In the genomic region with DNA sequence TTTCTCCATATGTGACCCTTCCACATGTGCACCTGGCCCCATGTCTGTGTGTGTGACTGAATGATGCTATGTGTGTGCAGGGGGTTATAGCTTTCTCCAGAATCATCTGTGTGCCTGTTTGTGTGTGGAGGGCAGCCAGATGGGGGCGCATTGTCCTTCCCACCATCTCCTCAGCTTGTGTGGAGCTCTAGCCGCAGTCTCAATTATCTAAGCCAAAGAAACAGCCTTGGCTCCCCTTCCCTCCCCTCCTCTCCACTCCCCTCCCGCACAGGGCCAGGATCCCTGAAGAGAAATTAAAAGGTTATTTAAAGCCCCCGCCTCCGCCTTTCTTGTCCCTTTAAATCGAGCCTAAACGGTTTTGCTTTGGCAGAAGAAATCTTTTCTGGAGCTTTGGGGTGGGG, we compare ENCODE assay signal across 13 cellular contexts. TPM values are rescaled to one million over a fixed set of nuclear protein-coding genes. Genes with fewer than 3 reads are reported as not detected.
DNase-seq lines count a peak whose midpoint lies in the region; ATAC-seq and TF ChIP-seq lines count a peak whose summit lies in the region.
"Had no signal": no experiment of that assay in that cellular context is flagged by ENCODE, and none has a peak within 500 bp of the region (broad histone marks: within the 10 kb centered on the region; RNA-seq: fewer than 3 reads in every experiment).

No MANE protein-coding gene starts in this region.

- peaks cover 94% of the 10 kb centered on the region for H3K27me3 ChIP-seq in brain microvascular endothelial cell (replicated peaks)

- in situ Hi-C loops in brain microvascular endothelial cell (cut with HindIII; ENCODE audit: low pct_ligation_motif_present, low sequenced_read_pairs): no loop called here

- TF ChIP-seq CTCF in brain microvascular endothelial cell (IDR thresholded peaks at IDR 0.05; ENCODE audit: low read depth, low read length, missing control alignments): peak; percentile 64
- peak; percentile 39 for TF ChIP-seq CTCF in progenitor cell of endocrine pancreas (IDR thresholded peaks at IDR 0.05; ENCODE audit: unreplicated experiment)

- no peaks in the 10 kb centered on the region for H3K9me3 Mint-ChIP-seq in progenitor cell of endocrine pancreas (ENCODE audit: low read depth)

- no peak overlapping the region for H3K27ac Mint-ChIP-seq in progenitor cell of endocrine pancreas

- ATAC-seq in HG02885 (IDR thresholded peaks at IDR 0.05; ENCODE audit: poor library complexity, unreplicated experiment) (no peak), GM19023 (IDR thresholded peaks at IDR 0.05; ENCODE audit: unreplicated experiment) (no peak)

- H3K4me3 Mint-ChIP-seq in progenitor cell of endocrine pancreas (ENCODE audit: low read depth): no peak overlapping the region

- H3K36me3 ChIP-seq in brain microvascular endothelial cell (replicated peaks): no peaks in the 10 kb centered on the region
- H3K36me3 ChIP-seq: BLaER1 treated with 17β-estradiol and CSF1 and Interleukin-3, amounts not matched to agents 10 nM and 100 nM had no signal

- peaks cover 90% of the 10 kb centered on the region for H3K27me3 Mint-ChIP-seq in progenitor cell of endocrine pancreas

- DNase-seq in activated CD4-positive, alpha-beta T cell treated with anti-CD3 and anti-CD28 coated beads for 48 hours: peak; percentile 38
- DNase-seq in activated CD4-positive, alpha-beta T cell treated with anti-CD3 and anti-CD28 coated beads for 1 hour: no peak
- peak; percentile 30 for DNase-seq in NCI-H1694 (lab: John Stamatoyannopoulos, UW)
- no peak for DNase-seq in brain microvascular endothelial cell
- no peak for DNase-seq in progenitor cell of endocrine pancreas (ENCODE audit: low spot score, unreplicated experiment)
- DNase-seq in NCI-H2081 treated with DMSO at 0.1 percent for 48 hours (lab: John Stamatoyannopoulos, UW): no peak
- DNase-seq: amygdala had no signal

- H3K4me1 Mint-ChIP-seq in progenitor cell of endocrine pancreas (ENCODE audit: low read depth): peaks cover 17% of the 10 kb centered on the region

- no peak overlapping the region for H3K27ac ChIP-seq in brain microvascular endothelial cell
- H3K27ac ChIP-seq: BLaER1 treated with 17β-estradiol and CSF1 and Interleukin-3, amounts not matched to agents 10 nM and 100 nM; skin epidermis had no signal

- no peaks in the 10 kb centered on the region for H3K36me3 Mint-ChIP-seq in progenitor cell of endocrine pancreas (ENCODE audit: insufficient read depth)

- no peak overlapping the region for H3K4me3 ChIP-seq in brain microvascular endothelial cell (ENCODE audit: low read depth, low read length)
- H3K4me3 ChIP-seq: BLaER1 treated with 17β-estradiol and CSF1 and Interleukin-3, amounts not matched to agents 10 nM and 100 nM; skin epidermis had no signal

RNA-seq across cellular contexts. Expression of gene DMBX1, which starts 1.8 kb away (rescaled TPM):
- not detected in 2 replicates for total RNA-seq in progenitor cell of endocrine pancreas
- total RNA-seq: subcutaneous adipose tissue; T-helper 1 cell treated with Interleukin-12 subunit alpha and Interleukin-12 subunit beta and Interleukin-4 antibody, amounts not matched to agents 30 ng/mL and 1 ng/mL, for 36 hours had no signal

Comparison
In these comparisons a context has a peak if more than half of its experiments do, and no peak if none do; other contexts are left out.
1. DNase-seq: peak in activated CD4-positive, alpha-beta T cell treated with anti-CD3 and anti-CD28 coated beads for 48 hours (single experiment) and NCI-H1694 (single experiment); none in activated CD4-positive, alpha-beta T cell treated with anti-CD3 and anti-CD28 coated beads for 1 hour (single experiment), brain microvascular endothelial cell (single experiment), progenitor cell of endocrine pancreas (single experiment) and NCI-H2081 treated with DMSO at 0.1 percent for 48 hours (single experiment).